ENCODE assay signal across 8 cellular contexts in the genomic region with DNA sequence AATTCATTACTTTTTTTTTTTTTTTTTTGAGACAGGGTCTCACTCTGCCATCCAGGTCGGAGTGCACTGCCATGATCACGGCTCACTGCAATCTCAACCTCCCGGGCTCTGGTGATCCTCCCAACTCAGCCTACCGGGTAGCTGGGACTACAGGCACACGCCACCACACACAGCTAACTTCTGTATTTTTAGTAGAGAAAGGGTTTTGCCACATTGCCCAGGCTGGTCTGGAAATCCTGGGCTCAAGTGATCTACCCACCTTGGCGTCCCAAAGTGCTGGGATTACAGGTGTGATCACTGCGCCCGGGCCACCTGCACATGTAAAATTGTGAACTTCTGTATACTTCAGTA. TPM values are rescaled to one million over a fixed set of nuclear protein-coding genes. Genes with fewer than 3 reads are reported as not detected.
DNase-seq lines count a peak whose midpoint lies in the region; ATAC-seq and TF ChIP-seq lines count a peak whose summit lies in the region.
"Not testable (repeated sequence)": the region's sequence is repeated elsewhere in the genome, so short reads cannot be mapped to it uniquely, and the experiment has no call there.

No MANE protein-coding gene starts in this region.

- H3K9me2 ChIP-seq in Loucy (replicated peaks; ENCODE audit: low read depth, low read length), result not testable (repeated sequence)

- peaks cover 22% of the 10 kb centered on the region for H3K79me2 ChIP-seq in Loucy (ENCODE audit: insufficient read depth, low read length)

- POLR2A ChIA-PET in BJ (lab: Charles Lee), result interaction anchor here (0.7 kb wide), 1 partner anchor 9 kb away, joined by 6 read pairs; no protein-coding TSS in a partner anchor

- H3K36me3 Mint-ChIP-seq in activated CD4-positive, alpha-beta T cell treated with anti-CD3 and anti-CD28 coated beads, Interleukin-2, amount 10 ng/mL, durations not matched to agents 24 days and 14 days (ENCODE audit: low read depth), result not testable (repeated sequence)

- H3K27me3 Mint-ChIP-seq in activated CD4-positive, alpha-beta T cell treated with anti-CD3 and anti-CD28 coated beads, Interleukin-2, amount 10 ng/mL, durations not matched to agents 24 days and 14 days, result not testable (repeated sequence)

- not testable (repeated sequence) for H3K9me3 Mint-ChIP-seq in activated CD4-positive, alpha-beta T cell treated with anti-CD3 and anti-CD28 coated beads, Interleukin-2, amount 10 ng/mL, durations not matched to agents 24 days and 14 days

- WGBS in tibial nerve, 2 donors, result 71 to 75% methylated on average over 8 of the region's 8 CpGs

- not testable (repeated sequence) for H3K4me1 Mint-ChIP-seq in activated CD4-positive, alpha-beta T cell treated with anti-CD3 and anti-CD28 coated beads, Interleukin-2, amount 10 ng/mL, durations not matched to agents 24 days and 14 days

- ATAC-seq in lower lobe of right lung, result not testable (repeated sequence)

- not testable (repeated sequence) for H3K27ac Mint-ChIP-seq in activated CD4-positive, alpha-beta T cell treated with anti-CD3 and anti-CD28 coated beads, Interleukin-2, amount 10 ng/mL, durations not matched to agents 24 days and 14 days

- intact Hi-C loops in activated CD4-positive, alpha-beta T cell treated with anti-CD3 and anti-CD28 coated beads, Interleukin-2, amount 10 ng/mL, durations not matched to agents 24 days and 14 days (cut with micrococcal nuclease); colonic mucosa (cut with DNase I); lower lobe of right lung (cut with DNase I); posterior vena cava (cut with DNase I): not testable (repeated sequence)

- not testable (repeated sequence) for TF ChIP-seq EP300 in tibial nerve (IDR thresholded peaks at IDR 0.05)

- not testable (repeated sequence) for DNase-seq in BJ (ENCODE audit: low read depth); cardiac muscle cell (ENCODE audit: low read depth in 1 of 2, low spot score in 1 of 2)
- peak; percentile 69 for DNase-seq in activated CD4-positive, alpha-beta T cell treated with anti-CD3 and anti-CD28 coated beads, Interleukin-2, amount 10 ng/mL, durations not matched to agents 24 days and 14 days
- peak; percentile 43 for DNase-seq in colonic mucosa
- peak; percentile 49 for DNase-seq in lower lobe of right lung
- peak; percentile 86 for DNase-seq in posterior vena cava (ENCODE audit: low spot score)
- DNase-seq in tibial nerve (ENCODE audit: low spot score in 2 of 2), result peak in 1 of 2 donors; percentile 35

- peak overlapping the region; percentile 75 for H3K4me3 ChIP-seq in BJ (ENCODE audit: low read depth, low read length)
- H3K4me3 ChIP-seq in Loucy (ENCODE audit: low read length, poor library complexity, severe bottlenecking), result peak overlapping the region; percentile 75
- peak overlapping the region; percentile 74 for H3K4me3 ChIP-seq in colonic mucosa
- H3K4me3 ChIP-seq in cardiac muscle cell, result peak overlapping the region; percentile 31
- peak overlapping the region; percentile 73 for H3K4me3 ChIP-seq in lower lobe of right lung
- peak overlapping the region in 2 of 4 donors; percentile 57 to 82 for H3K4me3 ChIP-seq in tibial nerve

- not testable (repeated sequence) for H3K9me3 ChIP-seq in Loucy (ENCODE audit: insufficient read depth, low read depth, low read length); colonic mucosa; cardiac muscle cell (ENCODE audit: low read depth); lower lobe of right lung; tibial nerve

- H3K27ac ChIP-seq in colonic mucosa, cardiac muscle cell, lower lobe of right lung: not testable (repeated sequence)
- peak overlapping the region; percentile 3 to 84 (median 67) for H3K27ac ChIP-seq in tibial nerve

- not testable (repeated sequence) for H3F3A ChIP-seq in Loucy (ENCODE audit: low read depth)

- peaks cover 21% of the 10 kb centered on the region for H4K20me1 ChIP-seq in Loucy (ENCODE audit: insufficient read depth, low read length, poor library complexity, severe bottlenecking)

- H3K4me3 Mint-ChIP-seq in activated CD4-positive, alpha-beta T cell treated with anti-CD3 and anti-CD28 coated beads, Interleukin-2, amount 10 ng/mL, durations not matched to agents 24 days and 14 days, result not testable (repeated sequence)

- H3K9ac ChIP-seq in Loucy (ENCODE audit: low read depth, low read length, poor library complexity, severe bottlenecking), result peak overlapping the region; percentile 65
- peak overlapping the region in 1 of 2 donors; percentile 8 for H3K9ac ChIP-seq in colonic mucosa (ENCODE audit: low read depth in 2 of 2, low read length in 2 of 2)

- TF ChIP-seq CTCF in BJ (IDR thresholded peaks at IDR 0.05; ENCODE audit: insufficient read depth, low read depth, low read length); Loucy (conservative IDR thresholded peaks at IDR 0.05; ENCODE audit: low read length); colonic mucosa (IDR thresholded peaks at IDR 0.05); cardiac muscle cell (IDR thresholded peaks at IDR 0.05; ENCODE audit: low read depth, low read length); lower lobe of right lung (IDR thresholded peaks at IDR 0.05); tibial nerve (IDR thresholded peaks at IDR 0.05): not testable (repeated sequence)

- CTCF ChIA-PET in BJ (lab: Yijun Ruan, JAX), result interaction anchor here (0.6 to 6.5 kb wide), 13 partner anchors 9 to 340 kb away, joined by 3 to 92 read pairs (median 4); no protein-coding TSS in a partner anchor

- H3K4me1 ChIP-seq in Loucy (ENCODE audit: insufficient read depth, low read length, poor library complexity, severe bottlenecking) (peaks cover 33% of the 10 kb centered on the region), cardiac muscle cell (ENCODE audit: low read depth) (peaks cover 14% of the 10 kb centered on the region), lower lobe of right lung (peaks cover 22% of the 10 kb centered on the region), tibial nerve (peaks cover 0 to 26% (median 16%) of the 10 kb centered on the region in 4 donors)
- H3K4me1 ChIP-seq in colonic mucosa, result not testable (repeated sequence)

- not testable (repeated sequence) for TF ChIP-seq POLR2A in tibial nerve (IDR thresholded peaks at IDR 0.05)

- H3K36me3 ChIP-seq in BJ (ENCODE audit: control insufficient read depth, insufficient read depth, low read length) (peaks cover 11% of the 10 kb centered on the region), Loucy (ENCODE audit: insufficient read depth, low read length) (peaks cover 15% of the 10 kb centered on the region; the same call in 1 of the 2 replicates), cardiac muscle cell (peaks cover 15% of the 10 kb centered on the region), lower lobe of right lung (peaks cover 18% of the 10 kb centered on the region), tibial nerve (peaks cover 0 to 20% (median 3%) of the 10 kb centered on the region in 3 donors)
- H3K36me3 ChIP-seq in colonic mucosa, result not testable (repeated sequence)

- peak overlapping the region; percentile 77 for H3K4me2 ChIP-seq in Loucy (ENCODE audit: low read depth, low read length, poor library complexity, severe bottlenecking)

- H2AFZ ChIP-seq in Loucy (ENCODE audit: low read length), result not testable (repeated sequence)

- not testable (repeated sequence) for H3K27me3 ChIP-seq in BJ (ENCODE audit: control insufficient read depth, insufficient read depth, low read length); Loucy (ENCODE audit: insufficient read depth, low read length, poor library complexity, severe bottlenecking); colonic mucosa; cardiac muscle cell; lower lobe of right lung (ENCODE audit: low read depth); tibial nerve

RNA-seq across cellular contexts. Expression of gene NBPF1, which starts 1.4 kb away (rescaled TPM):
- polyA plus RNA-seq in BJ (2011; rRNA removed) (28.3 and 36.9 TPM in 2 replicates), cardiac muscle cell (52.1 and 57.6 TPM in 2 replicates)
- polyA minus RNA-seq in BJ (2011; rRNA and poly(A)+ RNA removed), result 40.7 and 48.8 TPM in 2 replicates
- total RNA-seq in activated CD4-positive, alpha-beta T cell treated with anti-CD3 and anti-CD28 coated beads, Interleukin-2, amount 10 ng/mL, durations not matched to agents 24 days and 14 days, result 4.2 and 5.1 TPM in 2 replicates
- total RNA-seq in colonic mucosa (10 to 100 TPM; 45.2 to 54.3 TPM), cardiac muscle cell (32.7 and 42.8 TPM in 2 replicates), lower lobe of right lung (35.3 TPM), posterior vena cava (10 to 100 TPM; 28.9 to 63.0 TPM), tibial nerve (10 to 100 TPM; 47.3 to 57.3 (median 53.1) TPM)

RNA-seq across cellular contexts. Expression of gene RNU1-3, which starts 54.8 kb away (rescaled TPM):
- polyA plus RNA-seq in BJ (2011; rRNA removed) (not detected in 2 replicates), cardiac muscle cell (3.8 TPM in 1 of 2 replicates, not detected in the other)
- polyA minus RNA-seq in BJ (2011; rRNA and poly(A)+ RNA removed), result 55,674 and 68,724 TPM in 2 replicates
- 1,962 and 2,189 TPM in 2 replicates for total RNA-seq in activated CD4-positive, alpha-beta T cell treated with anti-CD3 and anti-CD28 coated beads, Interleukin-2, amount 10 ng/mL, durations not matched to agents 24 days and 14 days
- total RNA-seq in colonic mucosa (1,000 to 10,000 TPM; 1,159 to 2,517 TPM), cardiac muscle cell (under 0.01 TPM in 2 replicates), lower lobe of right lung (6,803 TPM), posterior vena cava (over 10,000 TPM; 12,584 to 18,986 TPM), tibial nerve (under 1 TPM; under 0.01 TPM)

Comparison
In these comparisons a context has a peak if more than half of its experiments do, and no peak if none do; other contexts are left out.
1. RNA of gene RNU1-3, which starts 54.8 kb away (total RNA-seq): 12,584 to 18,986 TPM in posterior vena cava, 6,803 TPM in lower lobe of right lung (single experiment), 1,159 to 2,517 TPM in colonic mucosa and 1,962 to 2,189 TPM in activated CD4-positive, alpha-beta T cell treated with anti-CD3 and anti-CD28 coated beads, Interleukin-2, amount 10 ng/mL, durations not matched to agents 24 days and 14 days; under 0.01 TPM in cardiac muscle cell and under 0.01 TPM in tibial nerve; every median in the first group is over 1,000 times any median in the second.